In the genomic region with DNA sequence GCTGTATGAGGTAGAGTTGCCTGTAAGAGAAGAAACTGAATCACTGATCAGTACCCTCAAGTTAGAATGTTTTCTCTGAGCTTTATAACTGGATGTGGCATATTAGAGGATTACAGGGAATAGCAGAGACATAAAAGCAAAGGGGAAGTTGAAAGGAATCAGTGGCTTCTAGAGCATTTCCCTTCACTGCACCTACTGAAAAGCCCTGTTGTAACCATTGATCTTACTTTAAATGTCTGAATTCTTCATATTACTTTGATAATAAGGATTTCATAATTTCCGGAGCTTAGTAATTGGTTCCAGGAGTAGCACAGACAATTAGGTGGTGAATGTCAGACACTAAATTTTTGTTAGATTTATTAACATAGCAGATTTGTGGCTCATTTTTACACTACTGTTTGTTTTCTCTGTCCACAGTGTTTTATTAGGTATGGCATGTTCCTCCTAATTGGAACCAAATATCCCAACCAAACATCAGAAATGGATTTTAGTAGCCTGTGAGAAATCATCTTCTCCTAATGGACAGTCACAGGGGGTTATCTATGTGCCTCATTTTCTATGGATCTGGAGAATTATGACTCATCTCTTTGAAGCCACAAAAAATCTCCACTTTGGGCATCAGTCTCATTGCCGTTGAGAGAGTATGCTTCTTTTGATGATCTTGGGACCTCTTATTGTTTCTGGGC, we compare ENCODE assay signal across 22 cellular contexts.
DNase-seq lines count a peak whose midpoint lies in the region; ATAC-seq and TF ChIP-seq lines count a peak whose summit lies in the region.
"Had no signal": no experiment of that assay in that cellular context is flagged by ENCODE, and none has a peak within 500 bp of the region (broad histone marks: within the 10 kb centered on the region; RNA-seq: fewer than 3 reads in every experiment).

No MANE protein-coding gene starts in this region.

- peak overlapping the region; percentile 47 for H3K27ac ChIP-seq in 22Rv1
- H3K27ac ChIP-seq: cardiac muscle cell had no signal

- peaks cover 9% of the 10 kb centered on the region for H3K27me3 Mint-ChIP-seq in stimulated activated naive CD8-positive, alpha-beta T cell treated with anti-CD3 and anti-CD28 coated beads, Interleukin-15, amount 100 ng/mL, for 72 hours

- no peak overlapping the region for H3K27ac Mint-ChIP-seq in stimulated activated naive CD8-positive, alpha-beta T cell treated with anti-CD3 and anti-CD28 coated beads, Interleukin-15, amount 100 ng/mL, for 72 hours
- H3K27ac Mint-ChIP-seq: endodermal cell, WTC11 had no signal

- TF ChIP-seq CTCF in 22Rv1 (IDR thresholded peaks at IDR 0.05), result no peak
- no peak for TF ChIP-seq CTCF in fibroblast of mammary gland (conservative IDR thresholded peaks at IDR 0.05; ENCODE audit: control insufficient read depth, insufficient read depth, low read depth, low read length)

- DNase-seq in EH (ENCODE audit: low read depth), result peak; percentile 76
- DNase-seq in RPMI7951 (ENCODE audit: low read depth), result peak; percentile 76
- DNase-seq in fibroblast of mammary gland (ENCODE audit: low read depth), result peak; percentile 64
- DNase-seq in stimulated activated naive CD8-positive, alpha-beta T cell treated with anti-CD3 and anti-CD28 coated beads, Interleukin-15, amount 100 ng/mL, for 72 hours, result no peak
- no peak for DNase-seq in activated CD4-positive, CD25-positive, alpha-beta regulatory T cell treated with anti-CD3 and anti-CD28 coated beads, Interleukin-2, amount 50 U/mL, for 72 hours
- no peak for DNase-seq in NCI-H1417 (lab: John Stamatoyannopoulos, UW)
- DNase-seq: activated CD4-positive, alpha-beta T cell treated with anti-CD3 and anti-CD28 coated beads, Interleukin-2, amount 50 U/mL, for 48 hours; activated CD8-positive, alpha-beta memory T cell treated with anti-CD3 and anti-CD28 coated beads, Interleukin-2, amount 50 U/mL, for 4 hours; activated naive CD4-positive, alpha-beta T cell treated with anti-CD3 and anti-CD28 coated beads, Interleukin-2, amount 50 U/mL, for 16 hours; C1 segment of cervical spinal cord; Calu3; cortex of kidney; endodermal cell; left cardiac atrium; NCI-H1048; NCI-H1930; NCI-H526 treated with DMSO at 0.1 percent for 48 hours; trophoblast cell had no signal

- no peak overlapping the region for H3K4me3 ChIP-seq in fibroblast of mammary gland (ENCODE audit: control insufficient read depth, low read depth, low read length)
- H3K4me3 ChIP-seq: cardiac muscle cell had no signal

- no peaks in the 10 kb centered on the region for H3K9me3 Mint-ChIP-seq in stimulated activated naive CD8-positive, alpha-beta T cell treated with anti-CD3 and anti-CD28 coated beads, Interleukin-15, amount 100 ng/mL, for 72 hours

- no peak overlapping the region for H3K4me3 Mint-ChIP-seq in stimulated activated naive CD8-positive, alpha-beta T cell treated with anti-CD3 and anti-CD28 coated beads, Interleukin-15, amount 100 ng/mL, for 72 hours
- H3K4me3 Mint-ChIP-seq: endodermal cell, WTC11 had no signal

- no peak for ATAC-seq in stimulated activated naive CD8-positive, alpha-beta T cell treated with anti-CD3 and anti-CD28 coated beads, Interleukin-15, amount 100 ng/mL, for 72 hours
- no peak for ATAC-seq in HG03139 (IDR thresholded peaks at IDR 0.05; ENCODE audit: unreplicated experiment)
- ATAC-seq: left cardiac atrium, WTC11 had no signal

- H3K4me1 Mint-ChIP-seq in stimulated activated naive CD8-positive, alpha-beta T cell treated with anti-CD3 and anti-CD28 coated beads, Interleukin-15, amount 100 ng/mL, for 72 hours, result peaks cover 18% of the 10 kb centered on the region
- H3K4me1 Mint-ChIP-seq: WTC11 had no signal

Comparison
In these comparisons a context has a peak if more than half of its experiments do, and no peak if none do; other contexts are left out.
1. DNase-seq: peak in EH (single experiment), RPMI7951 (single experiment) and fibroblast of mammary gland (single experiment); none in stimulated activated naive CD8-positive, alpha-beta T cell treated with anti-CD3 and anti-CD28 coated beads, Interleukin-15, amount 100 ng/mL, for 72 hours (0 of 2), activated CD4-positive, CD25-positive, alpha-beta regulatory T cell treated with anti-CD3 and anti-CD28 coated beads, Interleukin-2, amount 50 U/mL, for 72 hours (single experiment) and NCI-H1417 (0 of 3).